Comparison of ENCODE assay signal across 24 cellular contexts in the genomic region with DNA sequence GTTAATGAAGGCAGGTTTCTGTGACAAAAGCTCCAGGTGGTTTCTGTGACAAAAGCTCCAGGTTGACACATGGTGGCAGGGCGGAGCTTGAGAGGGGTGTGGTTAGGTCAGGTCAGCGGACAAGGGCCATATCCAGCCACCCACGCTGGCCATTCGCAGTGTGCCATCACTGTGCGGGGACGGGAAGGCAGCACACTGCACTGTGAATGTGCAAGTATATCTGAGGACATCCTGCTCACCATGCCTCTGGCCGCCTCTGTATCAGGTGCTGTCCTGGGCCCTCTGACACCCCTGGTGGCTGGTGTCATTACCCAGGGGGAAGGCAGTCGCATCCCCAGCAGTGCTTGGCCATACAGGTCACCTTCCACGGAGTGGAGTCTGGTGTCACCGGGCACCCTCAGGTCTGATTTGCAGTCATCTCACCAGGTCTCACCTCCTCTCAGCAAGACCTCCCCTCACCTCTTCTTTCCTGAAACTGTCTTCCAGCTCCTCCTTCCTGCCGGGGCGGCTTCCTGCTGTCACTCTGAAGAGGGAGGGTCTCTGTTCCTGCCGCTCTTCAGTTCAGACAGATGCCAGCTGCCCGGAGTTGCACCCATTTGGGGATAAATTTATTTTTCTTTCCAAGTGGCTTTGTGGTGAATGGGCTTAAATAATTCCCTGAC. TPM values are rescaled to one million over a fixed set of nuclear protein-coding genes. Genes with fewer than 3 reads are reported as not detected.
A peak's percentile ranks its signal among the peaks of the same experiment; 100 is the strongest.
DNase-seq lines count a peak whose midpoint lies in the region; ATAC-seq and TF ChIP-seq lines count a peak whose summit lies in the region.
"Had no signal": no experiment of that assay in that cellular context is flagged by ENCODE, and none has a peak within 500 bp of the region (broad histone marks: within the 10 kb centered on the region; RNA-seq: fewer than 3 reads in every experiment).

No MANE protein-coding gene starts in this region.

- H3K27ac ChIP-seq in WERI-Rb-1 = no peak overlapping the region
- no peak overlapping the region for H3K27ac ChIP-seq in psoas muscle
- H3K27ac ChIP-seq in MM.1S (ENCODE audit: low read length) = no peak overlapping the region
- H3K27ac ChIP-seq: PC-9, SJSA1, testis had no signal

- no peak overlapping the region for H3K4me2 ChIP-seq in MM.1S (ENCODE audit: low read depth, low read length)
- H3K4me2 ChIP-seq: PC-9 had no signal

- intact Hi-C loops in psoas muscle (cut with DNase I) = no loop called here

- H3K9me3 ChIP-seq in WERI-Rb-1 (ENCODE audit: severe bottlenecking) (no peaks in the 10 kb centered on the region), psoas muscle (no peaks in the 10 kb centered on the region), MM.1S (replicated peaks; ENCODE audit: insufficient read depth, low read length) (no peaks in the 10 kb centered on the region), BE2C (no peaks in the 10 kb centered on the region)
- H3K9me3 ChIP-seq: SJSA1, testis had no signal

- no peak overlapping the region for H3K9ac ChIP-seq in MM.1S (ENCODE audit: low read length)

- DNase-seq in H7 = peak; percentile 68
- peak; percentile 30 for DNase-seq in WERI-Rb-1
- peak; percentile 38 for DNase-seq in iPS-NIHi11 (ENCODE audit: low spot score)
- no peak for DNase-seq in psoas muscle
- DNase-seq in MM.1S = no peak
- DNase-seq in BE2C = no peak
- no peak for DNase-seq in NCI-H2107 treated with DMSO at 0.1 percent for 48 hours (lab: John Stamatoyannopoulos, UW; ENCODE audit: unreplicated experiment)
- DNase-seq: activated CD4-positive, CD25-positive, alpha-beta regulatory T cell; activated CD8-positive, alpha-beta T cell treated with anti-CD3 and anti-CD28 coated beads for 36 hours; activated naive CD4-positive, alpha-beta T cell treated with Interleukin-2 at 50 U/mL for 16 hours; activated T-cell treated with anti-CD3 and anti-CD28 coated beads, Interleukin-2, amount 50 U/mL, for 24 hours; anterior cingulate cortex; CD8-positive, alpha-beta memory T cell; DND-41; islet precursor cell; Kasumi-1; midbrain; NCI-H1105 treated with DMSO at 0.1 percent for 48 hours; NCI-H2171 treated with DMSO at 0.1 percent for 48 hours; NCI-H774; PC-9; testis had no signal

- H3K4me1 ChIP-seq in psoas muscle (peaks cover 7% of the 10 kb centered on the region), MM.1S (ENCODE audit: low read length) (no peaks in the 10 kb centered on the region), BE2C (peaks cover 16% of the 10 kb centered on the region)

- peak; percentile 47 for TF ChIP-seq CTCF in WERI-Rb-1 (IDR thresholded peaks at IDR 0.05; ENCODE audit: low read depth, low read length)
- no peak for TF ChIP-seq CTCF in psoas muscle (IDR thresholded peaks at IDR 0.05)
- TF ChIP-seq CTCF in MM.1S (IDR thresholded peaks at IDR 0.05; ENCODE audit: low read length) = no peak
- no peak for TF ChIP-seq CTCF in BE2C (IDR thresholded peaks at IDR 0.05; ENCODE audit: low read depth, low read length)

- WGBS in psoas muscle, 3 donors = 90 to 94% (median 92%) methylated on average over 14 of the region's 14 CpGs

- no peaks in the 10 kb centered on the region for H3K27me3 ChIP-seq in H7 (ENCODE audit: control insufficient read depth, insufficient read depth, low read length)
- H3K27me3 ChIP-seq in WERI-Rb-1 (ENCODE audit: insufficient read depth, low read depth, severe bottlenecking) = no peaks in the 10 kb centered on the region
- H3K27me3 ChIP-seq in psoas muscle (ENCODE audit: insufficient read depth in 3 of 3, low read length in 2 of 3) = no peaks in the 10 kb centered on the region
- no peaks in the 10 kb centered on the region for H3K27me3 ChIP-seq in MM.1S (replicated peaks; ENCODE audit: insufficient read depth, low read length)
- H3K27me3 ChIP-seq in BE2C = no peaks in the 10 kb centered on the region
- H3K27me3 ChIP-seq: SJSA1, testis had no signal

- no peaks in the 10 kb centered on the region for H3K9me2 ChIP-seq in MM.1S (replicated peaks; ENCODE audit: insufficient read depth, low read length)

- H3F3A ChIP-seq in MM.1S (ENCODE audit: insufficient read depth, low read length) = no peaks in the 10 kb centered on the region

- no peaks in the 10 kb centered on the region for H3K79me2 ChIP-seq in MM.1S (ENCODE audit: low read length)

- H3K36me3 ChIP-seq in H7 (replicated peaks; ENCODE audit: control insufficient read depth, insufficient read depth, low read length) (no peaks in the 10 kb centered on the region), WERI-Rb-1 (peaks cover 8% of the 10 kb centered on the region; the same call in 1 of the 2 replicates), psoas muscle (ENCODE audit: insufficient read depth in 1 of 2, low read depth in 1 of 2) (no peaks in the 10 kb centered on the region), MM.1S (replicated peaks; ENCODE audit: insufficient read depth, low read length) (no peaks in the 10 kb centered on the region), BE2C (no peaks in the 10 kb centered on the region)

- ATAC-seq in psoas muscle (peak in 3 of 4 donors; percentile 36 to 52 (median 46)), HG02623 (IDR thresholded peaks at IDR 0.05; ENCODE audit: unreplicated experiment) (no peak)
- ATAC-seq: activated CD8-positive, alpha-beta T cell treated with anti-CD3 and anti-CD28 coated beads for 36 hours had no signal

- H2AFZ ChIP-seq in MM.1S (ENCODE audit: low read length) = no peak overlapping the region
- H2AFZ ChIP-seq: PC-9 had no signal

- no peaks in the 10 kb centered on the region for H4K20me1 ChIP-seq in MM.1S (ENCODE audit: insufficient read depth, low read length)

- no peak overlapping the region for H3K4me3 ChIP-seq in H7 (ENCODE audit: insufficient read depth, low read depth, low read length)
- H3K4me3 ChIP-seq in WERI-Rb-1 (ENCODE audit: low read depth, low read length) = no peak overlapping the region
- no peak overlapping the region for H3K4me3 ChIP-seq in psoas muscle
- H3K4me3 ChIP-seq in MM.1S (ENCODE audit: low read length) = no peak overlapping the region
- H3K4me3 ChIP-seq in BE2C (ENCODE audit: low read depth, low read length) = no peak overlapping the region
- H3K4me3 ChIP-seq: PC-9, SJSA1, testis had no signal

RNA-seq across cellular contexts. Expression of gene CTIF, which starts 34.9 kb away (rescaled TPM):
- 9.8 and 25.7 TPM in 2 replicates for total RNA-seq in H7 (2014; rRNA removed; shearing (Covaris generic))
- 10 to 100 TPM; 25.4 to 40.5 (median 29.7) TPM for total RNA-seq in psoas muscle
- 10 to 100 TPM; 11.3 to 26.9 (median 11.9) TPM for polyA plus RNA-seq in psoas muscle
- polyA plus RNA-seq in BE2C (2012; ENCODE audit: insufficient read depth, insufficient read length, low read depth) = 55.4 TPM

Comparison
In these comparisons a context has a peak if more than half of its experiments do, and no peak if none do; other contexts are left out.
1. DNase-seq: peak in H7 (single experiment), WERI-Rb-1 (single experiment) and iPS-NIHi11 (single experiment); none in psoas muscle (0 of 2), MM.1S (single experiment), BE2C (single experiment) and NCI-H2107 treated with DMSO at 0.1 percent for 48 hours (single experiment).